In genomic region chr12:47881826-47882427, GRCh38 we compare ENCODE assay signal across 1 cellular context.
TF ChIP-seq lines count a peak whose summit lies in the region.

No MANE protein-coding gene starts in this region.

TF ChIP-seq in K562, 482 proteins besides CTCF, POLR2A, EP300 and RAD21 (continued from another document and continues in another):
- no peak for TF ChIP-seq GTF3C2 (IDR thresholded peaks at IDR 0.05; ENCODE audit: borderline replicate concordance, extremely low read depth, insufficient read length)
- no peak for TF ChIP-seq TFAM (CRISPR knock-in tag; conservative IDR thresholded peaks at IDR 0.05)
- no peak for TF ChIP-seq CREB3L1 (IDR thresholded peaks at IDR 0.05; ENCODE audit: borderline replicate concordance, low read depth)
- TF ChIP-seq LEF1 (IDR thresholded peaks at IDR 0.05): no peak
- no peak for TF ChIP-seq ZSCAN32 (CRISPR knock-in tag; IDR thresholded peaks at IDR 0.05)
- no peak for TF ChIP-seq ZNF140 (CRISPR knock-in tag; IDR thresholded peaks at IDR 0.05)
- TF ChIP-seq CREM (IDR thresholded peaks at IDR 0.05; ENCODE audit: low read depth): no peak
- TF ChIP-seq SRSF9 (IDR thresholded peaks at IDR 0.05; ENCODE audit: borderline replicate concordance, low read depth, low read length): no peak
- TF ChIP-seq DACH1 (IDR thresholded peaks at IDR 0.05; ENCODE audit: partially characterized antibody): no peak
- no peak for TF ChIP-seq ZNF695 (CRISPR knock-in tag; IDR thresholded peaks at IDR 0.05)
- TF ChIP-seq HMBOX1 (IDR thresholded peaks at IDR 0.05): no peak
- TF ChIP-seq PRDM10 (IDR thresholded peaks at IDR 0.05; ENCODE audit: partially characterized antibody): no peak
- 0 out of 2 replicates have a peak, but pooled peaks have one; percentile 17 for TF ChIP-seq MYC (IDR thresholded peaks at IDR 0.05; ENCODE audit: low read depth, low read length)
- no peak for TF ChIP-seq MYC (CRISPR knock-in tag; IDR thresholded peaks at IDR 0.05; ENCODE audit: borderline replicate concordance, low read depth)
- TF ChIP-seq TCF7 (IDR thresholded peaks at IDR 0.05; ENCODE audit: borderline replicate concordance): no peak
- TF ChIP-seq, protein P1, sequence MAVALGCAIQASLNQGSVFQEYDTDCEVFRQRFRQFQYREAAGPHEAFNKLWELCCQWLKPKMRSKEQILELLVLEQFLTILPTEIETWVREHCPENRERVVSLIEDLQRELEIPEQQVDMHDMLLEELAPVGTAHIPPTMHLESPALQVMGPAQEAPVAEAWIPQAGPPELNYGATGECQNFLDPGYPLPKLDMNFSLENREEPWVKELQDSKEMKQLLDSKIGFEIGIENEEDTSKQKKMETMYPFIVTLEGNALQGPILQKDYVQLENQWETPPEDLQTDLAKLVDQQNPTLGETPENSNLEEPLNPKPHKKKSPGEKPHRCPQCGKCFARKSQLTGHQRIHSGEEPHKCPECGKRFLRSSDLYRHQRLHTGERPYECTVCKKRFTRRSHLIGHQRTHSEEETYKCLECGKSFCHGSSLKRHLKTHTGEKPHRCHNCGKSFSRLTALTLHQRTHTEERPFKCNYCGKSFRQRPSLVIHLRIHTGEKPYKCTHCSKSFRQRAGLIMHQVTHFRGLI (CRISPR knock-in tag; IDR thresholded peaks at IDR 0.05): no peak
- TF ChIP-seq JUN (IDR thresholded peaks at IDR 0.05; ENCODE audit: borderline replicate concordance, low read depth, low read length): peak; percentile 42; the same call in 1 of the 2 replicates
- no peak for TF ChIP-seq JUN (CRISPR knock-in tag; IDR thresholded peaks at IDR 0.05; ENCODE audit: borderline replicate concordance)
- no peak for TF ChIP-seq ETS2 (tag; IDR thresholded peaks at IDR 0.05; ENCODE audit: borderline replicate concordance, poor library complexity, severe bottlenecking)
- no peak for TF ChIP-seq CREB1 (IDR thresholded peaks at IDR 0.05)
- no peak for TF ChIP-seq CREB1 (CRISPR knock-in tag; IDR thresholded peaks at IDR 0.05)
- TF ChIP-seq, protein P2, sequence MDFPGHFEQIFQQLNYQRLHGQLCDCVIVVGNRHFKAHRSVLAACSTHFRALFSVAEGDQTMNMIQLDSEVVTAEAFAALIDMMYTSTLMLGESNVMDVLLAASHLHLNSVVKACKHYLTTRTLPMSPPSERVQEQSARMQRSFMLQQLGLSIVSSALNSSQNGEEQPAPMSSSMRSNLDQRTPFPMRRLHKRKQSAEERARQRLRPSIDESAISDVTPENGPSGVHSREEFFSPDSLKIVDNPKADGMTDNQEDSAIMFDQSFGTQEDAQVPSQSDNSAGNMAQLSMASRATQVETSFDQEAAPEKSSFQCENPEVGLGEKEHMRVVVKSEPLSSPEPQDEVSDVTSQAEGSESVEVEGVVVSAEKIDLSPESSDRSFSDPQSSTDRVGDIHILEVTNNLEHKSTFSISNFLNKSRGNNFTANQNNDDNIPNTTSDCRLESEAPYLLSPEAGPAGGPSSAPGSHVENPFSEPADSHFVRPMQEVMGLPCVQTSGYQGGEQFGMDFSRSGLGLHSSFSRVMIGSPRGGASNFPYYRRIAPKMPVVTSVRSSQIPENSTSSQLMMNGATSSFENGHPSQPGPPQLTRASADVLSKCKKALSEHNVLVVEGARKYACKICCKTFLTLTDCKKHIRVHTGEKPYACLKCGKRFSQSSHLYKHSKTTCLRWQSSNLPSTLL (IDR thresholded peaks at IDR 0.05): no peak
- TF ChIP-seq POLR2H (tag; IDR thresholded peaks at IDR 0.05; ENCODE audit: low read depth): no peak
- TF ChIP-seq POLR2G (IDR thresholded peaks at IDR 0.05; ENCODE audit: low read depth, low read length): no peak
- TF ChIP-seq MAFF (IDR thresholded peaks at IDR 0.05; ENCODE audit: low read length): no peak
- TF ChIP-seq ZNF584 (CRISPR knock-in tag; IDR thresholded peaks at IDR 0.05; ENCODE audit: low read depth): peak; percentile 73; the same call in 1 of the 2 replicates
- TF ChIP-seq NR2C2 (CRISPR knock-in tag; IDR thresholded peaks at IDR 0.05): no peak
- peak; percentile 78; the same call in 1 of the 2 replicates for TF ChIP-seq NR2C2 (tag; IDR thresholded peaks at IDR 0.05)
- peak; percentile 71; the same call in 1 of the 2 replicates for TF ChIP-seq CTBP1 (IDR thresholded peaks at IDR 0.05; ENCODE audit: borderline replicate concordance)
- no peak for TF ChIP-seq SMARCE1 (IDR thresholded peaks at IDR 0.05)
- TF ChIP-seq MAZ (CRISPR knock-in tag; conservative IDR thresholded peaks at IDR 0.05 in 1 of 2, IDR thresholded peaks at IDR 0.05 in 1 of 2): 0 out of 4 replicates have a peak, but pooled peaks of 1 of the 2 experiments have one; percentile 29
- TF ChIP-seq MEF2A (IDR thresholded peaks at IDR 0.05; ENCODE audit: control insufficient read depth, low read depth, low read length): no peak
- TF ChIP-seq TCF7L2 (IDR thresholded peaks at IDR 0.05; ENCODE audit: low read depth, low read length): no peak
- TF ChIP-seq, protein P3, sequence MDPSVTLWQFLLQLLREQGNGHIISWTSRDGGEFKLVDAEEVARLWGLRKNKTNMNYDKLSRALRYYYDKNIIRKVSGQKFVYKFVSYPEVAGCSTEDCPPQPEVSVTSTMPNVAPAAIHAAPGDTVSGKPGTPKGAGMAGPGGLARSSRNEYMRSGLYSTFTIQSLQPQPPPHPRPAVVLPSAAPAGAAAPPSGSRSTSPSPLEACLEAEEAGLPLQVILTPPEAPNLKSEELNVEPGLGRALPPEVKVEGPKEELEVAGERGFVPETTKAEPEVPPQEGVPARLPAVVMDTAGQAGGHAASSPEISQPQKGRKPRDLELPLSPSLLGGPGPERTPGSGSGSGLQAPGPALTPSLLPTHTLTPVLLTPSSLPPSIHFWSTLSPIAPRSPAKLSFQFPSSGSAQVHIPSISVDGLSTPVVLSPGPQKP (CRISPR knock-in tag; IDR thresholded peaks at IDR 0.05): no peak
- TF ChIP-seq KDM5B (IDR thresholded peaks at IDR 0.05; ENCODE audit: insufficient replicate concordance, low read depth, low read length): no peak
- no peak for TF ChIP-seq KHSRP (IDR thresholded peaks at IDR 0.05)
- TF ChIP-seq ZNF24 (IDR thresholded peaks at IDR 0.05): no peak
- TF ChIP-seq AFF4 (CRISPR knock-in tag; IDR thresholded peaks at IDR 0.05): no peak
- TF ChIP-seq, protein P4, sequence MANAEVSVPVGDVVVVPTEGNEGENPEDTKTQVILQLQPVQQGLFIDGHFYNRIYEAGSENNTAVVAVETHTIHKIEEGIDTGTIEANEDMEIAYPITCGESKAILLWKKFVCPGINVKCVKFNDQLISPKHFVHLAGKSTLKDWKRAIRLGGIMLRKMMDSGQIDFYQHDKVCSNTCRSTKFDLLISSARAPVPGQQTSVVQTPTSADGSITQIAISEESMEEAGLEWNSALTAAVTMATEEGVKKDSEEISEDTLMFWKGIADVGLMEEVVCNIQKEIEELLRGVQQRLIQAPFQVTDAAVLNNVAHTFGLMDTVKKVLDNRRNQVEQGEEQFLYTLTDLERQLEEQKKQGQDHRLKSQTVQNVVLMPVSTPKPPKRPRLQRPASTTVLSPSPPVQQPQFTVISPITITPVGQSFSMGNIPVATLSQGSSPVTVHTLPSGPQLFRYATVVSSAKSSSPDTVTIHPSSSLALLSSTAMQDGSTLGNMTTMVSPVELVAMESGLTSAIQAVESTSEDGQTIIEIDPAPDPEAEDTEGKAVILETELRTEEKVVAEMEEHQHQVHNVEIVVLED (CRISPR knock-in tag; IDR thresholded peaks at IDR 0.05): no peak
- no peak for TF ChIP-seq KAT8 (IDR thresholded peaks at IDR 0.05; ENCODE audit: low read depth)
- TF ChIP-seq BRD4 (IDR thresholded peaks at IDR 0.05): no peak
- TF ChIP-seq, protein P5, sequence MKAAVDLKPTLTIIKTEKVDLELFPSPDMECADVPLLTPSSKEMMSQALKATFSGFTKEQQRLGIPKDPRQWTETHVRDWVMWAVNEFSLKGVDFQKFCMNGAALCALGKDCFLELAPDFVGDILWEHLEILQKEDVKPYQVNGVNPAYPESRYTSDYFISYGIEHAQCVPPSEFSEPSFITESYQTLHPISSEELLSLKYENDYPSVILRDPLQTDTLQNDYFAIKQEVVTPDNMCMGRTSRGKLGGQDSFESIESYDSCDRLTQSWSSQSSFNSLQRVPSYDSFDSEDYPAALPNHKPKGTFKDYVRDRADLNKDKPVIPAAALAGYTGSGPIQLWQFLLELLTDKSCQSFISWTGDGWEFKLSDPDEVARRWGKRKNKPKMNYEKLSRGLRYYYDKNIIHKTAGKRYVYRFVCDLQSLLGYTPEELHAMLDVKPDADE (conservative IDR thresholded peaks at IDR 0.05; ENCODE audit: control insufficient read depth, low read depth, low read length): no peak
